ENCODE assay signal across 10 cellular contexts in genomic region chr1:110880708-110881374, GRCh38. TPM values are rescaled to one million over a fixed set of nuclear protein-coding genes. Genes with fewer than 3 reads are reported as not detected.
A peak's percentile ranks its signal among the peaks of the same experiment; 100 is the strongest.
DNase-seq lines count a peak whose midpoint lies in the region; ATAC-seq and TF ChIP-seq lines count a peak whose summit lies in the region.
"Had no signal": no experiment of that assay in that cellular context is flagged by ENCODE, and none has a peak within 500 bp of the region (broad histone marks: within the 10 kb centered on the region; RNA-seq: fewer than 3 reads in every experiment).

No MANE protein-coding gene starts in this region.

- no peaks in the 10 kb centered on the region for H3K9me3 ChIP-seq in CD4-positive, alpha-beta T cell (ENCODE audit: control insufficient read depth, low read length)
- no peaks in the 10 kb centered on the region for H3K9me3 ChIP-seq in right cardiac atrium (ENCODE audit: control insufficient read depth, low read length)

- H3K4me3 Mint-ChIP-seq in CD4-positive, alpha-beta T cell, result peak overlapping the region; percentile 76

- no peaks in the 10 kb centered on the region for H3K27me3 Mint-ChIP-seq in CD4-positive, alpha-beta T cell

- H3K27me3 ChIP-seq in CD4-positive, alpha-beta T cell (ENCODE audit: control insufficient read depth, insufficient read depth, low read length), result no peaks in the 10 kb centered on the region
- H3K27me3 ChIP-seq in right cardiac atrium (ENCODE audit: control insufficient read depth, insufficient read depth), result no peaks in the 10 kb centered on the region

- no peaks in the 10 kb centered on the region for H3K4me1 ChIP-seq in right cardiac atrium (ENCODE audit: control insufficient read depth, insufficient read depth, low read length)

- POLR2A ChIA-PET in CD4-positive, alpha-beta T cell (lab: Charles Lee), result interaction anchor here (1.5 kb wide), 1 partner anchor 83 kb away, joined by 5 read pairs; the partner anchor contains the start of gene LRIF1

- TF ChIP-seq CTCF in CD4-positive, alpha-beta T cell (IDR thresholded peaks at IDR 0.05), result no peak

- intact Hi-C loops in CD4-positive, alpha-beta T cell (cut with DNase I, micrococcal nuclease), result loop anchor here in 1 of 2 experiments (5.0 kb wide), 1 partner anchor 36 kb away; no protein-coding TSS in a partner anchor
- intact Hi-C loops in right cardiac atrium (cut with DNase I), result no loop called here

- H3K4me1 Mint-ChIP-seq in CD4-positive, alpha-beta T cell (ENCODE audit: low read depth), result peaks cover 84% of the 10 kb centered on the region

- ATAC-seq in CD4-positive, alpha-beta T cell (ENCODE audit: poor library complexity), result peak; percentile 73
- peak; percentile 22 for ATAC-seq in HG02759 (IDR thresholded peaks at IDR 0.05; ENCODE audit: unreplicated experiment)
- no peak for ATAC-seq in GM18517 (IDR thresholded peaks at IDR 0.05; ENCODE audit: unreplicated experiment)
- no peak for ATAC-seq in HG03039 (IDR thresholded peaks at IDR 0.05; ENCODE audit: unreplicated experiment)
- no peak for ATAC-seq in right cardiac atrium
- ATAC-seq: Panc1 had no signal

- H3K4me3 ChIP-seq in right cardiac atrium (ENCODE audit: low read length), result no peak overlapping the region

- WGBS in right cardiac atrium, result 60% methylated on average over 2 of the region's 2 CpGs

- H3K36me3 Mint-ChIP-seq in CD4-positive, alpha-beta T cell (ENCODE audit: low read depth), result peaks cover 78% of the 10 kb centered on the region

- H3K27ac ChIP-seq in CD4-positive, alpha-beta T cell (ENCODE audit: low read depth, low read length), result peak overlapping the region; percentile 59
- H3K27ac ChIP-seq in epithelial cell of prostate (no peak overlapping the region), right cardiac atrium (ENCODE audit: low read length) (no peak overlapping the region)

- H3K27ac Mint-ChIP-seq in CD4-positive, alpha-beta T cell, result peak overlapping the region; percentile 95

- CTCF ChIA-PET in CD4-positive, alpha-beta T cell (lab: Charles Lee), result no interaction called here

- DNase-seq in CD4-positive, alpha-beta T cell, result peak in 5 of 10 experiments; percentile 25 to 58 (median 28)
- DNase-seq in T-helper 9 cell, result peak; percentile 38
- DNase-seq in epithelial cell of prostate (ENCODE audit: low read depth, low spot score), result peak; percentile 45
- DNase-seq in NCI-H69 (lab: John Stamatoyannopoulos, UW), result no peak
- DNase-seq in right cardiac atrium, result no peak
- DNase-seq: kidney glomerular epithelial cell had no signal

- no peaks in the 10 kb centered on the region for H3K9me3 Mint-ChIP-seq in CD4-positive, alpha-beta T cell

RNA-seq across cellular contexts. Expression of gene CD53, which starts 7.9 kb away (rescaled TPM):
- total RNA-seq in CD4-positive, alpha-beta T cell, result 100 to 1,000 TPM; 169 to 176 TPM
- total RNA-seq in right cardiac atrium, result 10 to 100 TPM; 11.9 to 24.4 (median 15.9) TPM
- polyA plus RNA-seq in right cardiac atrium, result 7.1 TPM

Comparison
In these comparisons a context has a peak if more than half of its experiments do, and no peak if none do; other contexts are left out.
1. ATAC-seq: peak in CD4-positive, alpha-beta T cell (single experiment) and HG02759 (single experiment); none in GM18517 (single experiment), HG03039 (single experiment) and right cardiac atrium (0 of 2).
2. DNase-seq: peak in T-helper 9 cell (single experiment) and epithelial cell of prostate (single experiment); none in NCI-H69 (single experiment) and right cardiac atrium (0 of 3).
3. RNA of gene CD53, which starts 7.9 kb away (total RNA-seq): 169 to 176 TPM in CD4-positive, alpha-beta T cell; 11.9 to 24.4 TPM in right cardiac atrium; every median in the first group is over 4 times any median in the second.